In the genomic region with DNA sequence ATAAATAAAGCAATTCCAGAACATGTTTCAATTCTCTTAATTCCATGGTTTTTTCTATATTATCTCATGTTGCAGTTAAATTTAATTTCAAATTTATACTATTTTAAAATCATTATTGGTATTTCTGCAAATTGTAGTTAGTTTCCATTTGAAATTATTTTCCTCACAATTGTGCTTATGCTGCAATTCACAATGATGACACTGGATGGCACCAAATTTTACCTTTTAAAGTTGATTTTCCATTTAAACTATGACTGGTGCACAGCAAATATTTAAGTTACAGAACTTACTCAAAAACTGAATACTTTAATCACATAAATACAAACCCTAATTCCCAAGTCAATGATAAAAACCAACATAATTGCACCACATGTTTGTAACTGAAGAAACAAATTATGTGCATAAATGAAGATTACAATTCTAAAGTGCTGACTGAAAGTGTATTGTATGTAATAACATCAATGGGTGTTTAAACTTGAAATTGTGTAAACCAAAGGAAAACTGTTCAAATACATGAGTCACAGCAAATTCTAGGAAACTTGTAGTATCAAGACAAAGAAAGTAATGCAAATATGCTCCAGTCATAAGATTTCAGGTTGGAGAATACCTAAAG, we compare ENCODE assay signal across 8 cellular contexts.
DNase-seq lines count a peak whose midpoint lies in the region; ATAC-seq and TF ChIP-seq lines count a peak whose summit lies in the region.

No MANE protein-coding gene starts in this region.

- no peak for ATAC-seq in aorta (ENCODE audit: low FRiP score)

- POLR2A ChIA-PET in HEK293T (lab: Yijun Ruan, JAX) = no interaction called here

- TF ChIP-seq POLR2A in uterus (IDR thresholded peaks at IDR 0.05) = no peak

- peak; percentile 61 for DNase-seq in DMS53 (lab: John Stamatoyannopoulos, UW)
- DNase-seq in HEK293T (ENCODE audit: extremely low spot score) = peak; percentile 6
- DNase-seq in SK-MEL-5 (ENCODE audit: low read depth, low spot score) = peak; percentile 60
- peak; percentile 20 for DNase-seq in glomerular visceral epithelial cell (ENCODE audit: extremely low spot score)
- no peak for DNase-seq in uterus
- DNase-seq in aorta = no peak
- DNase-seq in NCI-H446 treated with DMSO at 0.1 percent for 48 hours (lab: John Stamatoyannopoulos, UW) = no peak
- no peak for DNase-seq in posterior vena cava (ENCODE audit: low spot score)

- in situ Hi-C loops in SK-MEL-5 (cut with HindIII; ENCODE audit: low pct_unique_long_range_greater_than_20kb, low sequenced_read_pairs) = no loop called here

- H3K27ac ChIP-seq in uterus (no peak overlapping the region), aorta (ENCODE audit: low read depth in 1 of 2, low read length in 2 of 2) (no peak overlapping the region)

- CTCF ChIA-PET in HEK293T (lab: Yijun Ruan, JAX) = interaction anchor here (0.6 to 1.2 kb wide), 2 partner anchors 309 to 311 kb away, joined by 3 to 4 read pairs; no protein-coding TSS in a partner anchor

- H3K36me3 ChIP-seq in uterus (no peaks in the 10 kb centered on the region), aorta (ENCODE audit: control insufficient read depth in 1 of 2, insufficient read depth in 2 of 2, low read length in 1 of 2) (no peaks in the 10 kb centered on the region)

- intact Hi-C loops in uterus (cut with DNase I; ENCODE audit: low total_unique reads) = no loop called here
- intact Hi-C loops in aorta (cut with DNase I) = loop anchor here (2.0 to 10.0 kb wide), 3 partner anchors 309 to 935 kb away; no protein-coding TSS in a partner anchor
- intact Hi-C loops in posterior vena cava (cut with DNase I) = loop anchor here in 1 of 2 donors (10.0 kb wide), 1 partner anchor 315 kb away; no protein-coding TSS in a partner anchor

- H3K27me3 ChIP-seq in uterus = no peaks in the 10 kb centered on the region
- no peaks in the 10 kb centered on the region for H3K27me3 ChIP-seq in aorta (ENCODE audit: control insufficient read depth in 1 of 2, insufficient read depth in 2 of 2, low read length in 1 of 2)

- TF ChIP-seq CTCF in uterus (IDR thresholded peaks at IDR 0.05) = peak; percentile 40 to 58 (median 52)

- no peaks in the 10 kb centered on the region for H3K4me1 ChIP-seq in uterus
- H3K4me1 ChIP-seq in aorta (ENCODE audit: control insufficient read depth in 1 of 2, insufficient read depth in 2 of 2, low read length in 2 of 2) = no peaks in the 10 kb centered on the region

- H3K4me3 ChIP-seq in uterus (no peak overlapping the region), aorta (ENCODE audit: low read length in 2 of 2) (no peak overlapping the region)

- H3K9me3 ChIP-seq in uterus = no peaks in the 10 kb centered on the region
- H3K9me3 ChIP-seq in aorta (ENCODE audit: control insufficient read depth, low read length) = no peaks in the 10 kb centered on the region

TF ChIP-seq in HEK293T, 16 proteins besides CTCF, POLR2A, EP300 and RAD21:
- no peak for TF ChIP-seq FOXK2 (IDR thresholded peaks at IDR 0.05)
- TF ChIP-seq TARDBP (IDR thresholded peaks at IDR 0.05) = no peak
- no peak for TF ChIP-seq ELF4 (IDR thresholded peaks at IDR 0.05)
- no peak for TF ChIP-seq HDGF (IDR thresholded peaks at IDR 0.05; ENCODE audit: borderline replicate concordance)
- TF ChIP-seq NFRKB (IDR thresholded peaks at IDR 0.05) = no peak
- TF ChIP-seq LEF1 (IDR thresholded peaks at IDR 0.05; ENCODE audit: borderline replicate concordance) = no peak
TF ChIP-seq in HEK293T: peak in this region for 0.

Comparison
In these comparisons a context has a peak if more than half of its experiments do, and no peak if none do; other contexts are left out.
1. DNase-seq: peak in DMS53 (single experiment), HEK293T (single experiment), SK-MEL-5 (single experiment) and glomerular visceral epithelial cell (single experiment); none in uterus (0 of 2), aorta (0 of 2), NCI-H446 treated with DMSO at 0.1 percent for 48 hours (single experiment) and posterior vena cava (single experiment).